8 cellular contexts compared by ENCODE assay signal in genomic region chr2:219388127-219388844, GRCh38. TPM values are rescaled to one million over a fixed set of nuclear protein-coding genes. Genes with fewer than 3 reads are reported as not detected.
DNase-seq lines count a peak whose midpoint lies in the region; ATAC-seq and TF ChIP-seq lines count a peak whose summit lies in the region.

No MANE protein-coding gene starts in this region.

- TF ChIP-seq CTCF in AG09309 (IDR thresholded peaks at IDR 0.05; ENCODE audit: control insufficient read depth, insufficient read depth, low read depth, low read length, missing control alignments) (peak; percentile 43), activated B cell treated with CpG ODN at 0.5 μM for 24 hours (IDR thresholded peaks at IDR 0.05) (no peak)

- DNase-seq in AG09309 (ENCODE audit: low read depth) (peak; percentile 82), NCI-H226 (peak; percentile 85), activated B cell treated with CpG ODN at 0.5 μM for 24 hours (peak; percentile 99), caudate nucleus (lab: John Stamatoyannopoulos, UW) (peak; percentile 88 to 100 (median 99)), islet precursor cell (peak; percentile 99)
- DNase-seq in stimulated activated CD4-positive, alpha-beta T cell treated with anti-CD3 and anti-CD28 coated beads, Interleukin-12 subunit alpha, Interleukin-12 subunit beta, amount 100 ng/mL, for 24 hours (ENCODE audit: low read depth in 2 of 2), result peak; percentile 98 to 99

- POLR2A ChIA-PET in activated B cell treated with CpG ODN at 0.5 μM for 24 hours (lab: Charles Lee), result interaction anchor here (0.6 to 2.6 kb wide), 34 partner anchors 10 to 1171 kb away, joined by 3 to 20 read pairs (median 6); partner anchors contain the start of genes ABCB6, ARPC2, BCS1L and CHPF

- H3K4me3 ChIP-seq in AG09309 (ENCODE audit: control insufficient read depth, low read depth, low read length), result peak overlapping the region; percentile 42

- CTCF ChIA-PET in activated B cell treated with CpG ODN at 0.5 μM for 24 hours (lab: Charles Lee), result interaction anchor here (0.6 to 1.5 kb wide), 8 partner anchors 15 to 228 kb away, joined by 3 to 5 read pairs (median 4); partner anchors contain the start of genes DNAJB2, GMPPA, NHEJ1 and TUBA4A

- peaks cover 16% of the 10 kb centered on the region for H3K4me1 Mint-ChIP-seq in activated B cell treated with CpG ODN at 0.5 μM for 24 hours

- peaks cover 40% of the 10 kb centered on the region for H3K36me3 Mint-ChIP-seq in activated B cell treated with CpG ODN at 0.5 μM for 24 hours (ENCODE audit: low read depth)

- peak overlapping the region; percentile 71 for H3K4me3 Mint-ChIP-seq in activated B cell treated with CpG ODN at 0.5 μM for 24 hours

- peaks cover 4% of the 10 kb centered on the region for H3K27me3 Mint-ChIP-seq in activated B cell treated with CpG ODN at 0.5 μM for 24 hours

- peak overlapping the region; percentile 49 for H3K27ac ChIP-seq in caudate nucleus (ENCODE audit: low read depth, low read length)

- ATAC-seq in GM19023 (IDR thresholded peaks at IDR 0.05; ENCODE audit: unreplicated experiment), result peak; percentile 76
- peak; percentile 85 for ATAC-seq in HG03196 (IDR thresholded peaks at IDR 0.05; ENCODE audit: unreplicated experiment)
- ATAC-seq in activated B cell treated with CpG ODN at 0.5 μM for 24 hours (ENCODE audit: low read depth), result peak; percentile 79

- intact Hi-C loops in activated B cell treated with CpG ODN at 0.5 μM for 24 hours (cut with micrococcal nuclease), result loop anchor here (1.0 to 10.0 kb wide), 18 partner anchors 94 to 1171 kb away; partner anchors contain the start of genes AAMP, ANKZF1, ARPC2 and ATG9A

- H3K27ac Mint-ChIP-seq in activated B cell treated with CpG ODN at 0.5 μM for 24 hours, result peak overlapping the region; percentile 84

- H3K9me3 Mint-ChIP-seq in activated B cell treated with CpG ODN at 0.5 μM for 24 hours, result no peaks in the 10 kb centered on the region

RNA-seq across cellular contexts. Expression of gene DNPEP, which starts 0.6 kb away (rescaled TPM):
- 89.0 and 93.4 TPM in 2 replicates for total RNA-seq in activated B cell treated with CpG ODN at 0.5 μM for 24 hours

RNA-seq across cellular contexts. Expression of gene DES, which starts 29.9 kb away (rescaled TPM):
- total RNA-seq in activated B cell treated with CpG ODN at 0.5 μM for 24 hours, result not detected in 2 replicates

RNA-seq across cellular contexts. Expression of gene SPEG, which starts 46.4 kb away (rescaled TPM):
- total RNA-seq in activated B cell treated with CpG ODN at 0.5 μM for 24 hours, result 0.09 and 0.42 TPM in 2 replicates

RNA-seq across cellular contexts. Expression of gene RESP18, which starts 55.7 kb away (rescaled TPM):
- not detected in 2 replicates for total RNA-seq in activated B cell treated with CpG ODN at 0.5 μM for 24 hours

Comparison
In these comparisons a context has a peak if more than half of its experiments do, and no peak if none do; other contexts are left out.
1. Peak in every context shown above with its lines: DNase-seq, ATAC-seq, H3K4me3 ChIP-seq and H3K27ac ChIP-seq.